ENCODE assay signal across 8 cellular contexts in the genomic region with DNA sequence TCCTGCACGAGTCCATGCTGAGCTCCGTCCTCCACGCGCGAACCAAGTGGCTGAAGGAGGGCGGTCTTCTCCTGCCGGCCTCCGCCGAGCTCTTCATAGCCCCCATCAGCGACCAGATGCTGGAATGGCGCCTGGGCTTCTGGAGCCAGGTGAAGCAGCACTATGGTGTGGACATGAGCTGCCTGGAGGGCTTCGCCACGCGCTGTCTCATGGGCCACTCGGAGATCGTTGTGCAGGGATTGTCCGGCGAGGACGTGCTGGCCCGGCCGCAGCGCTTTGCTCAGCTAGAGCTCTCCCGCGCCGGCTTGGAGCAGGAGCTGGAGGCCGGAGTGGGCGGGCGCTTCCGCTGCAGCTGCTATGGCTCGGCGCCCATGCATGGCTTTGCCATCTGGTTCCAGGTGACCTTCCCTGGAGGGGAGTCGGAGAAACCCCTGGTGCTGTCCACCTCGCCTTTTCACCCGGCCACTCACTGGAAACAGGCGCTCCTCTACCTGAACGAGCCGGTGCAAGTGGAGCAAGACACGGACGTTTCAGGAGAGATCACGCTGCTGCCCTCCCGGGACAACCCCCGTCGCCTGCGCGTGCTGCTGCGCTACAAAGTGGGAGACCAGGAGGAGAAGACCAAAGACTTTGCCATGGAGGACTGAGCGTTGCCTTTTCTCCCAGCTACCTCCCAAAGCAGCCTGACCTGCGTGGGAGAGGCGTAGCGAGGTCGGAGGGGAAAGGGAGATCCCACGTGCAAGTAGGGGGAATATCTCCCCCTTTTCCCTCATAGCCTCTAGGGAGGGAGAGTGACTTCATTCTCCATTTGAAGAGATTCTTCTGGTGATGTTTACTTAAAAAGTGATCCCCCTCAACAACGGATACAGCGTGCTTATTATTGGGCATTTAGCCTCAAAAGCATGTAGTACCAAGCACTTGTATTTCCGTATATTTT. TPM values are rescaled to one million over a fixed set of nuclear protein-coding genes. Genes with fewer than 3 reads are reported as not detected.
A peak's percentile ranks its signal among the peaks of the same experiment; 100 is the strongest.
DNase-seq lines count a peak whose midpoint lies in the region; ATAC-seq and TF ChIP-seq lines count a peak whose summit lies in the region.

No MANE protein-coding gene starts in this region.

- H4K20me1 ChIP-seq in DOHH2 (ENCODE audit: control insufficient read depth, insufficient read depth, low read depth, low read length): no peaks in the 10 kb centered on the region

- peaks cover 36% of the 10 kb centered on the region for H3K79me2 ChIP-seq in DOHH2 (ENCODE audit: control insufficient read depth, low read length)

- ATAC-seq in GM21528 (IDR thresholded peaks at IDR 0.05; ENCODE audit: low FRiP score, unreplicated experiment) (peak; percentile 71), left ventricle myocardium superior (peak; percentile 92)

- H3K27ac ChIP-seq in DOHH2 (ENCODE audit: low read depth, low read length) (peak overlapping the region; percentile 54), HUES48 (ENCODE audit: low read depth, low read length) (peak overlapping the region; percentile 79), SJSA1 (no peak overlapping the region), prostate gland (peak overlapping the region; percentile 85)

- peak overlapping the region; percentile 80 for H3K4me2 ChIP-seq in DOHH2 (ENCODE audit: low read length)

- TF ChIP-seq CTCF in DOHH2 (IDR thresholded peaks at IDR 0.05; ENCODE audit: low read depth, low read length, poor library complexity, severe bottlenecking) (peak; percentile 15), prostate gland (IDR thresholded peaks at IDR 0.05) (no peak)

- WGBS in prostate gland: 6% methylated on average over 39 of the region's 55 CpGs

- H3K36me3 ChIP-seq in DOHH2 (ENCODE audit: control insufficient read depth, low read length): peaks cover 46% of the 10 kb centered on the region
- peaks cover 15% of the 10 kb centered on the region for H3K36me3 ChIP-seq in HUES48 (ENCODE audit: control insufficient read depth, insufficient read depth, low read length)
- H3K36me3 ChIP-seq in SJSA1: peaks cover 17% of the 10 kb centered on the region
- no peaks in the 10 kb centered on the region for H3K36me3 ChIP-seq in prostate gland

- no peaks in the 10 kb centered on the region for H3K9me2 ChIP-seq in DOHH2 (replicated peaks; ENCODE audit: control insufficient read depth, low read length)

- no peaks in the 10 kb centered on the region for H3K27me3 ChIP-seq in DOHH2 (ENCODE audit: control insufficient read depth, low read length)
- no peaks in the 10 kb centered on the region for H3K27me3 ChIP-seq in HUES48 (ENCODE audit: control insufficient read depth, insufficient read depth, low read length)
- no peaks in the 10 kb centered on the region for H3K27me3 ChIP-seq in SJSA1 (replicated peaks)
- H3K27me3 ChIP-seq in prostate gland (replicated peaks; ENCODE audit: insufficient read depth): no peaks in the 10 kb centered on the region

- intact Hi-C loops in left ventricle myocardium superior (cut with micrococcal nuclease) (no loop called here), prostate gland (cut with DNase I) (loop anchor here (5.0 kb wide), 2 partner anchors 85 to 470 kb away; a partner anchor contains a TSS)

- H3K4me3 ChIP-seq in DOHH2 (ENCODE audit: low read length) (peak overlapping the region; percentile 98), HUES48 (ENCODE audit: low read depth, low read length) (peak overlapping the region; percentile 91), SJSA1 (peak overlapping the region; percentile 67), prostate gland (peak overlapping the region; percentile 73 to 78)

- H3K4me1 ChIP-seq in DOHH2 (ENCODE audit: control insufficient read depth, low read length): peaks cover 27% of the 10 kb centered on the region
- H3K4me1 ChIP-seq in HUES48 (ENCODE audit: control insufficient read depth, insufficient read depth, low read length): peaks cover 20% of the 10 kb centered on the region
- H3K4me1 ChIP-seq in SJSA1 (replicated peaks): peaks cover 11% of the 10 kb centered on the region
- no peaks in the 10 kb centered on the region for H3K4me1 ChIP-seq in prostate gland (replicated peaks)

- peak; percentile 4 for TF ChIP-seq POLR2A in prostate gland (IDR thresholded peaks at IDR 0.05)

- H3K9me3 ChIP-seq in DOHH2 (ENCODE audit: control insufficient read depth, insufficient read depth, low read length) (no peaks in the 10 kb centered on the region), HUES48 (ENCODE audit: control insufficient read depth, insufficient read depth, low read length) (no peaks in the 10 kb centered on the region), SJSA1 (replicated peaks) (no peaks in the 10 kb centered on the region), prostate gland (no peaks in the 10 kb centered on the region)

- no peaks in the 10 kb centered on the region for H3F3A ChIP-seq in DOHH2 (ENCODE audit: control insufficient read depth, insufficient read depth)

- DNase-seq in SJSA1 (ENCODE audit: low read depth in 1 of 2, low spot score in 2 of 2): peak in 1 of 2 experiments; percentile 49
- DNase-seq in amygdala (lab: John Stamatoyannopoulos, UW): peak in 48 of 56 donors; percentile 10 to 80 (median 57)
- peak; percentile 86 for DNase-seq in left ventricle myocardium superior
- peak; percentile 60 for DNase-seq in prostate gland (ENCODE audit: low spot score)
- DNase-seq in NK-92 treated with Interleukin-12 subunit alpha and Interleukin-12 subunit beta, amount 100 ng/mL, for 24 hours (lab: John Stamatoyannopoulos, UW): no peak

- peak overlapping the region; percentile 92 for H3K9ac ChIP-seq in HUES48 (ENCODE audit: low read depth, low read length)

RNA-seq across cellular contexts. Expression of a gene that starts 1.0 kb away (rescaled TPM):
- 19.6 and 25.8 TPM in 2 replicates for total RNA-seq in SJSA1 (2014; rRNA removed; shearing (Covaris generic))
- total RNA-seq in left ventricle myocardium superior: 4.6 TPM
- total RNA-seq in prostate gland: 10 to 100 TPM; 19.9 to 20.4 TPM
